Comparison of ENCODE assay signal across 16 cellular contexts in genomic region chr16:75552951-75553350, GRCh38. TPM values are rescaled to one million over a fixed set of nuclear protein-coding genes. Genes with fewer than 3 reads are reported as not detected.
DNase-seq lines count a peak whose midpoint lies in the region; ATAC-seq and TF ChIP-seq lines count a peak whose summit lies in the region.
"Had no signal": no experiment of that assay in that cellular context is flagged by ENCODE, and none has a peak within 500 bp of the region (broad histone marks: within the 10 kb centered on the region; RNA-seq: fewer than 3 reads in every experiment).

No MANE protein-coding gene starts in this region.

- no peak for TF ChIP-seq EP300 in esophagus muscularis mucosa (IDR thresholded peaks at IDR 0.05)

- H3K27me3 ChIP-seq in esophagus muscularis mucosa, result no peaks in the 10 kb centered on the region
- H3K27me3 ChIP-seq: MG63 had no signal

- ATAC-seq in WTC11, result no peak
- ATAC-seq: HepG2, Panc1 had no signal

- DNase-seq in Ammon's horn (ENCODE audit: low spot score), result peak; percentile 56
- DNase-seq in WTC11 (ENCODE audit: low spot score), result no peak
- no peak for DNase-seq in esophagus muscularis mucosa (ENCODE audit: extremely low spot score)
- DNase-seq in NCI-H1694 treated with DMSO at 0.1 percent for 48 hours (lab: John Stamatoyannopoulos, UW), result no peak
- no peak for DNase-seq in kidney glomerular epithelial cell (lab: John Stamatoyannopoulos, UW)
- DNase-seq in H4 (ENCODE audit: low spot score), result no peak
- DNase-seq in activated naive CD4-positive, alpha-beta T cell treated with anti-CD3 and anti-CD28 coated beads, Interleukin-2, amount 50 U/mL, for 16 hours, result no peak
- DNase-seq: DMS153, H7, MG63, NCI-H1092 treated with DMSO at 0.1 percent for 48 hours, NCI-H510A treated with DMSO at 0.1 percent for 48 hours had no signal

- TF ChIP-seq POLR2A in esophagus muscularis mucosa (IDR thresholded peaks at IDR 0.05; ENCODE audit: low read depth), result no peak

- no peaks in the 10 kb centered on the region for H3K36me3 ChIP-seq in esophagus muscularis mucosa
- H3K36me3 ChIP-seq: MG63 had no signal

- no peak overlapping the region for H3K4me3 Mint-ChIP-seq in WTC11
- peak overlapping the region in 2 of 3 experiments; percentile 3 to 19 for H3K4me3 Mint-ChIP-seq in nephron
- H3K4me3 Mint-ChIP-seq: CD14-positive monocyte had no signal

- TF ChIP-seq CTCF in WTC11 (IDR thresholded peaks at IDR 0.05) (no peak), esophagus muscularis mucosa (IDR thresholded peaks at IDR 0.05) (no peak), nephron (IDR thresholded peaks at IDR 0.05; ENCODE audit: unreplicated experiment in 3 of 3) (no peak)

- peaks cover 24% of the 10 kb centered on the region for H3K4me1 Mint-ChIP-seq in WTC11
- H3K4me1 Mint-ChIP-seq in nephron, result peaks cover 13% of the 10 kb centered on the region

- intact Hi-C loops in esophagus muscularis mucosa (cut with DNase I), result loop anchor here (10.0 kb wide), 1 partner anchor 92 kb away; the partner anchor contains the start of genes KARS1 and TERF2IP

- H3K9me3 Mint-ChIP-seq in WTC11, result no peaks in the 10 kb centered on the region
- H3K9me3 Mint-ChIP-seq in nephron, result no peaks in the 10 kb centered on the region

- peak overlapping the region in 3 of 4 donors; percentile 37 to 47 (median 45) for H3K27ac ChIP-seq in esophagus muscularis mucosa (replicated peaks in 1 of 4)

- no peaks in the 10 kb centered on the region for H3K9me3 ChIP-seq in esophagus muscularis mucosa
- H3K9me3 ChIP-seq: MG63 had no signal

- peak overlapping the region; percentile 24; the same call in 1 of the 2 replicates for H3K27ac Mint-ChIP-seq in WTC11
- no peak overlapping the region for H3K27ac Mint-ChIP-seq in nephron
- H3K27ac Mint-ChIP-seq: CD14-positive monocyte had no signal

- H3K36me3 Mint-ChIP-seq in WTC11, result no peaks in the 10 kb centered on the region
- H3K36me3 Mint-ChIP-seq in nephron (ENCODE audit: low read depth), result no peaks in the 10 kb centered on the region
- H3K36me3 Mint-ChIP-seq: CD14-positive monocyte had no signal

- CTCF ChIA-PET in WTC11 (lab: Charles Lee), result interaction anchor here (1.5 to 1.8 kb wide), 2 partner anchors 31 to 36 kb away, joined by 4 to 5 read pairs; no protein-coding TSS in a partner anchor

- POLR2A ChIA-PET in WTC11 (lab: Charles Lee), result no interaction called here

- H3K27me3 Mint-ChIP-seq in WTC11 (ENCODE audit: low read depth), result peaks cover 3% of the 10 kb centered on the region; the same call in 1 of the 2 replicates
- H3K27me3 Mint-ChIP-seq in nephron (ENCODE audit: low read depth), result no peaks in the 10 kb centered on the region

- WGBS in esophagus muscularis mucosa, result 85% methylated on average over 2 of the region's 2 CpGs

- no peak overlapping the region for H3K4me3 ChIP-seq in esophagus muscularis mucosa
- H3K4me3 ChIP-seq: MG63 had no signal

- peaks cover 8 to 25% (median 19%) of the 10 kb centered on the region in 4 donors for H3K4me1 ChIP-seq in esophagus muscularis mucosa

TF ChIP-seq in WTC11, 78 proteins besides CTCF, POLR2A, EP300 and RAD21:
- TF ChIP-seq HMGA2 (CRISPR knock-in tag; IDR thresholded peaks at IDR 0.05) (no peak), GRHL2 (CRISPR knock-in tag; IDR thresholded peaks at IDR 0.05; ENCODE audit: insufficient replicate concordance, severe bottlenecking) (no peak), FOXP1 (CRISPR knock-in tag; IDR thresholded peaks at IDR 0.05; ENCODE audit: borderline replicate concordance) (no peak), EMX1 (CRISPR knock-in tag; IDR thresholded peaks at IDR 0.05) (no peak), ETV6 (CRISPR knock-in tag; IDR thresholded peaks at IDR 0.05) (no peak), GTF2I (CRISPR knock-in tag; conservative IDR thresholded peaks at IDR 0.05) (no peak), OVOL2 (CRISPR knock-in tag; IDR thresholded peaks at IDR 0.05; ENCODE audit: borderline replicate concordance) (no peak), TP53 (CRISPR knock-in tag; IDR thresholded peaks at IDR 0.05) (no peak), ERG (CRISPR knock-in tag; IDR thresholded peaks at IDR 0.05) (no peak), ATF3 (CRISPR knock-in tag; conservative IDR thresholded peaks at IDR 0.05) (no peak), ZNF138 (CRISPR knock-in tag; conservative IDR thresholded peaks at IDR 0.05) (no peak), ZNF416 (CRISPR knock-in tag; IDR thresholded peaks at IDR 0.05) (no peak), ZNF423 (CRISPR knock-in tag; IDR thresholded peaks at IDR 0.05) (no peak)

RNA-seq across cellular contexts. Expression of gene TMEM231, which starts 3.1 kb away (rescaled TPM):
- total RNA-seq in WTC11 (2021) (9.2 to 12.0 TPM (median 10.7 TPM) in 3 replicates), esophagus muscularis mucosa (10 to 100 TPM in 2 of 4 donors, 1 to 10 TPM in 2; 6.8 to 15.5 (median 10.5) TPM)
- 17.8 and 20.6 TPM in 2 replicates for total RNA-seq in H4 (2014; rRNA removed; shearing (Covaris generic))

RNA-seq across cellular contexts. Expression of gene GABARAPL2, which starts 13.2 kb away (rescaled TPM):
- total RNA-seq in WTC11 (2021) (60.8 to 63.7 TPM (median 62.7 TPM) in 3 replicates), esophagus muscularis mucosa (100 to 1,000 TPM in 2 of 4 donors, 10 to 100 TPM in 2; 84.5 to 114 (median 101) TPM)
- total RNA-seq in H4 (2014; rRNA removed; shearing (Covaris generic)), result 50.6 and 85.4 TPM in 2 replicates

RNA-seq across cellular contexts. Expression of gene CHST5, which starts 17.0 kb away (rescaled TPM):
- total RNA-seq in WTC11 (2021), result 0.71 to 0.89 TPM in 2 of 3 replicates, not detected in the other
- total RNA-seq in esophagus muscularis mucosa, result not detected
- total RNA-seq in H4 (2014; rRNA removed; shearing (Covaris generic)), result 0.04 TPM in 1 of 2 replicates, not detected in the other
- total RNA-seq: HepG2 had no signal

RNA-seq across cellular contexts. Expression of gene CHST6, which starts 57.7 kb away (rescaled TPM):
- 20.2 to 23.2 TPM (median 23.1 TPM) in 3 replicates for total RNA-seq in WTC11 (2021)
- 1 to 10 TPM in 1 of 4 donors, under 1 TPM in 3; 0.33 to 2.4 (median 0.90) TPM for total RNA-seq in esophagus muscularis mucosa
- total RNA-seq in H4 (2014; rRNA removed; shearing (Covaris generic)), result 0.04 TPM in 2 replicates
